16 cellular contexts compared by ENCODE assay signal in genomic region chr12:131275824-131276223, GRCh38.
DNase-seq lines count a peak whose midpoint lies in the region; ATAC-seq, FAIRE-seq and TF ChIP-seq lines count a peak whose summit lies in the region.
"Had no signal": no experiment of that assay in that cellular context is flagged by ENCODE, and none has a peak within 500 bp of the region (broad histone marks: within the 10 kb centered on the region; RNA-seq: fewer than 3 reads in every experiment).

No MANE protein-coding gene starts in this region.

- intact Hi-C loops in right lobe of liver (cut with DNase I) (no loop called here), HepG2 (cut with micrococcal nuclease; ENCODE audit: unreplicated experiment) (no loop called here), spleen (cut with DNase I; ENCODE audit: low total_unique reads) (no loop called here)

- 70% methylated on average over 3 of the region's 6 CpGs for WGBS in right lobe of liver (ENCODE audit: insufficient coverage, low coverage, low lambda C conversion rate, missing lambda C conversion rate)
- WGBS in HepG2 (ENCODE audit: low lambda C conversion rate), result 19% methylated on average over 3 of the region's 6 CpGs
- WGBS in mesendoderm (ENCODE audit: extremely low coverage, insufficient coverage, low lambda C conversion rate), result no CpG with 5 or more reads among the region's 6 CpGs
- 78 to 92% (median 81%) methylated on average over 6 of the region's 6 CpGs for WGBS in spleen, 5 donors

- H3K27ac ChIP-seq in right lobe of liver (no peak overlapping the region), HepG2 (ENCODE audit: extremely low read length, insufficient read depth, low read length) (no peak overlapping the region), mesendoderm (ENCODE audit: low read depth, low read length) (no peak overlapping the region), spleen (no peak overlapping the region)
- H3K27ac ChIP-seq: BLaER1 treated with 17β-estradiol and CSF1 and Interleukin-3, amounts not matched to agents 10 nM and 100 nM had no signal

- CTCF ChIA-PET in HepG2 (lab: Yijun Ruan, JAX; ENCODE audit: low intra/inter-chr PET ratio, low total read pairs), result no interaction called here

- H2AFZ ChIP-seq in HepG2 (ENCODE audit: low read length), result no peak overlapping the region

- no peaks in the 10 kb centered on the region for H3K79me2 ChIP-seq in HepG2 (ENCODE audit: insufficient read depth, low read length)
- H3K79me2 ChIP-seq in mesendoderm (ENCODE audit: control insufficient read depth, insufficient read depth, low read length), result no peaks in the 10 kb centered on the region

- no peaks in the 10 kb centered on the region for H3K79me1 ChIP-seq in mesendoderm (ENCODE audit: low read length)

- H3K4me3 ChIP-seq in right lobe of liver (no peak overlapping the region), HepG2 (replicated peaks in 1 of 3; ENCODE audit: insufficient read depth in 1 of 3, low read depth in 2 of 3, low read length in 3 of 3) (no peak overlapping the region), mesendoderm (ENCODE audit: low read length) (no peak overlapping the region), spleen (no peak overlapping the region)
- H3K4me3 ChIP-seq: BLaER1 treated with 17β-estradiol and CSF1 and Interleukin-3, amounts not matched to agents 10 nM and 100 nM had no signal

- in situ Hi-C loops in HepG2 (cut with HindIII; ENCODE audit: extremely low pct_ligation_motif_present, low pct_unique_long_range_greater_than_20kb), result no loop called here

- H2BK5ac ChIP-seq in mesendoderm (ENCODE audit: low read length), result peak overlapping the region; percentile 54

- peak overlapping the region; percentile 21 for H3K18ac ChIP-seq in mesendoderm (ENCODE audit: low read length)

- BruUV-seq in HepG2 (replicated peaks; lab: Mats Ljungman, UMichigan), result no TSS peak

- POLR2A ChIA-PET in HepG2 (lab: Yijun Ruan, JAX), result no interaction called here

- H2BK15ac ChIP-seq in mesendoderm (replicated peaks; ENCODE audit: low read depth), result no peak overlapping the region

- H3K4me2 ChIP-seq in HepG2 (ENCODE audit: low read depth, low read length), result no peak overlapping the region
- H3K4me2 ChIP-seq in mesendoderm (ENCODE audit: low read length), result no peak overlapping the region
- H3K4me2 ChIP-seq: BLaER1 treated with 17β-estradiol and CSF1 and Interleukin-3, amounts not matched to agents 10 nM and 100 nM had no signal

- DNase-seq in right lobe of liver, result peak in 2 of 3 donors; percentile 12 to 39
- no peak for DNase-seq in HepG2 (ENCODE audit: low spot score)
- DNase-seq in mesendoderm, result no peak
- DNase-seq in spleen, result peak; percentile 38
- DNase-seq in amygdala (lab: John Stamatoyannopoulos, UW), result no peak
- DNase-seq: Calu3; CD8-positive, alpha-beta T cell; DMS79 treated with DMSO at 0.1 percent for 48 hours; GF-D8; GOT3; H7; HFFc6; IMR-90 had no signal

- no peaks in the 10 kb centered on the region for H3K27me3 ChIP-seq in right lobe of liver
- H3K27me3 ChIP-seq in HepG2 (ENCODE audit: control insufficient read depth in 1 of 2, insufficient read depth in 2 of 2, low read length in 2 of 2), result peaks cover 7 to 41% of the 10 kb centered on the region in 2 experiments; a peak in 4 of 5 replicates
- H3K27me3 ChIP-seq in mesendoderm (ENCODE audit: insufficient read depth, low read length, poor library complexity), result no peaks in the 10 kb centered on the region
- H3K27me3 ChIP-seq in spleen (replicated peaks in 1 of 7), result peaks cover 0 to 3% (median 0%) of the 10 kb centered on the region in 7 donors
- H3K27me3 ChIP-seq: BLaER1 treated with 17β-estradiol and CSF1 and Interleukin-3, amounts not matched to agents 10 nM and 100 nM had no signal

- no peak overlapping the region for H4K5ac ChIP-seq in mesendoderm (ENCODE audit: low read length)

- no peak for TF ChIP-seq RAD21 in HepG2 (CRISPR knock-in tag; IDR thresholded peaks at IDR 0.05)

- TF ChIP-seq POLR2A in right lobe of liver (IDR thresholded peaks at IDR 0.05), result no peak
- no peak for TF ChIP-seq POLR2A in HepG2 (IDR thresholded peaks at IDR 0.05; ENCODE audit: insufficient read depth in 1 of 2, low read depth in 2 of 2, low read length in 2 of 2)
- no peak for TF ChIP-seq POLR2A in spleen (IDR thresholded peaks at IDR 0.05)

- H2BK120ac ChIP-seq in mesendoderm (ENCODE audit: low read depth, low read length), result peak overlapping the region; percentile 38

- H3K36me3 ChIP-seq in right lobe of liver, result no peaks in the 10 kb centered on the region
- no peaks in the 10 kb centered on the region for H3K36me3 ChIP-seq in HepG2 (replicated peaks in 1 of 2; ENCODE audit: control insufficient read depth in 1 of 2, insufficient read depth in 2 of 2, low read length in 2 of 2)
- no peaks in the 10 kb centered on the region for H3K36me3 ChIP-seq in mesendoderm (ENCODE audit: control insufficient read depth, insufficient read depth, low read length)
- H3K36me3 ChIP-seq in spleen, result no peaks in the 10 kb centered on the region
- H3K36me3 ChIP-seq: BLaER1 treated with 17β-estradiol and CSF1 and Interleukin-3, amounts not matched to agents 10 nM and 100 nM had no signal

- no peak overlapping the region for H2AK5ac ChIP-seq in mesendoderm (ENCODE audit: low read length)

- H3K9me3 ChIP-seq in right lobe of liver (no peaks in the 10 kb centered on the region), HepG2 (ENCODE audit: low read length) (no peaks in the 10 kb centered on the region), spleen (no peaks in the 10 kb centered on the region)
- H3K9me3 ChIP-seq: BLaER1 treated with 17β-estradiol and CSF1 and Interleukin-3, amounts not matched to agents 10 nM and 100 nM had no signal

- no peak overlapping the region for H3K9ac ChIP-seq in HepG2 (ENCODE audit: insufficient read depth, low read depth, low read length)
- no peak overlapping the region for H3K9ac ChIP-seq in mesendoderm (ENCODE audit: low read length)
- H3K9ac ChIP-seq: BLaER1 treated with 17β-estradiol and CSF1 and Interleukin-3, amounts not matched to agents 10 nM and 100 nM had no signal

- H4K8ac ChIP-seq in mesendoderm (ENCODE audit: low read depth, low read length), result no peak overlapping the region

- TF ChIP-seq CTCF in right lobe of liver (IDR thresholded peaks at IDR 0.05) (no peak), HepG2 (CRISPR knock-in tag; IDR thresholded peaks at IDR 0.05) (no peak), spleen (IDR thresholded peaks at IDR 0.05 in 8 of 11, conservative IDR thresholded peaks at IDR 0.05 in 3 of 11) (no peak)

- ATAC-seq in right lobe of liver (no peak), HepG2 (no peak), HG02610 (IDR thresholded peaks at IDR 0.05; ENCODE audit: unreplicated experiment) (no peak)
- ATAC-seq: CD8-positive, alpha-beta T cell; HCT116 had no signal

- no peak for FAIRE-seq in HepG2 (lab: Jason Lieb, UNC)

- TF ChIP-seq EP300 in HepG2 (IDR thresholded peaks at IDR 0.05; ENCODE audit: low read depth in 2 of 2, low read length in 2 of 2) (no peak), HepG2 (CRISPR knock-in tag; IDR thresholded peaks at IDR 0.05; ENCODE audit: borderline replicate concordance) (no peak)

- peak overlapping the region; percentile 9 for H3K56ac ChIP-seq in mesendoderm (ENCODE audit: low read length)

- no peak overlapping the region for H3K23ac ChIP-seq in mesendoderm (ENCODE audit: low read length)

- H3K4me1 ChIP-seq in right lobe of liver (no peaks in the 10 kb centered on the region), HepG2 (ENCODE audit: insufficient read depth, low read length) (no peaks in the 10 kb centered on the region), mesendoderm (ENCODE audit: control insufficient read depth, low read depth, low read length) (peaks cover 9% of the 10 kb centered on the region), spleen (no peaks in the 10 kb centered on the region)
- H3K4me1 ChIP-seq: BLaER1 treated with 17β-estradiol and CSF1 and Interleukin-3, amounts not matched to agents 10 nM and 100 nM had no signal

- no peaks in the 10 kb centered on the region for H4K20me1 ChIP-seq in HepG2 (ENCODE audit: insufficient read depth, low read length)
- H4K20me1 ChIP-seq: BLaER1 treated with 17β-estradiol and CSF1 and Interleukin-3, amounts not matched to agents 10 nM and 100 nM had no signal

- peak overlapping the region; percentile 41 for H3K4ac ChIP-seq in mesendoderm (ENCODE audit: low read depth, low read length)

TF ChIP-seq in HepG2, 621 proteins besides CTCF, POLR2A, EP300 and RAD21:
- TF ChIP-seq NFRKB (IDR thresholded peaks at IDR 0.05) (no peak), ZNF672 (CRISPR knock-in tag; IDR thresholded peaks at IDR 0.05) (no peak), BATF2 (CRISPR knock-in tag; IDR thresholded peaks at IDR 0.05) (no peak), KLF12 (CRISPR knock-in tag; IDR thresholded peaks at IDR 0.05; ENCODE audit: borderline replicate concordance) (no peak), ZNF230 (CRISPR knock-in tag; IDR thresholded peaks at IDR 0.05) (no peak), ZNF567 (CRISPR knock-in tag; IDR thresholded peaks at IDR 0.05; ENCODE audit: borderline replicate concordance) (no peak), TFE3 (CRISPR knock-in tag; IDR thresholded peaks at IDR 0.05) (no peak)
TF ChIP-seq in HepG2: peak in this region for 0.

Comparison
In these comparisons a context has a peak if more than half of its experiments do, and no peak if none do; other contexts are left out.
1. DNase-seq: peak in right lobe of liver (2 of 3) and spleen (single experiment); none in HepG2 (single experiment), mesendoderm (single experiment) and amygdala (0 of 56).